Comparison of ENCODE assay signal across 11 cellular contexts in genomic region chr16:48393843-48394703, GRCh38. TPM values are rescaled to one million over a fixed set of nuclear protein-coding genes. Genes with fewer than 3 reads are reported as not detected.
DNase-seq lines count a peak whose midpoint lies in the region; ATAC-seq, FAIRE-seq and TF ChIP-seq lines count a peak whose summit lies in the region.
"Had no signal": no experiment of that assay in that cellular context is flagged by ENCODE, and none has a peak within 500 bp of the region (broad histone marks: within the 10 kb centered on the region; RNA-seq: fewer than 3 reads in every experiment).

No MANE protein-coding gene starts in this region.

- ATAC-seq in GM21717 (IDR thresholded peaks at IDR 0.05; ENCODE audit: unreplicated experiment): no peak

- H3K36me3 ChIP-seq in duodenal mucosa (ENCODE audit: control insufficient read depth in 1 of 2, insufficient read depth in 2 of 2, low read length in 2 of 2): no peaks in the 10 kb centered on the region
- H3K36me3 ChIP-seq in spleen: no peaks in the 10 kb centered on the region

- no peaks in the 10 kb centered on the region for H3K9me3 Mint-ChIP-seq in mesothelial cell of epicardium
- H3K9me3 Mint-ChIP-seq: CD4-positive, alpha-beta memory T cell had no signal

- peak overlapping the region; percentile 7 for H3K27ac Mint-ChIP-seq in mesothelial cell of epicardium

- TF ChIP-seq POLR2A in spleen (IDR thresholded peaks at IDR 0.05): no peak

- no peaks in the 10 kb centered on the region for H3K27me3 Mint-ChIP-seq in mesothelial cell of epicardium (ENCODE audit: low read depth)
- H3K27me3 Mint-ChIP-seq: CD4-positive, alpha-beta memory T cell had no signal

- TF ChIP-seq CTCF in mesothelial cell of epicardium (IDR thresholded peaks at IDR 0.05; ENCODE audit: unreplicated experiment): no peak
- no peak for TF ChIP-seq CTCF in spleen (IDR thresholded peaks at IDR 0.05 in 8 of 11, conservative IDR thresholded peaks at IDR 0.05 in 3 of 11)

- H3K9me3 ChIP-seq in duodenal mucosa (ENCODE audit: control insufficient read depth in 1 of 2, low read length in 2 of 2) (no peaks in the 10 kb centered on the region), spleen (no peaks in the 10 kb centered on the region)

- H3K9ac ChIP-seq in duodenal mucosa (ENCODE audit: low read depth in 1 of 2, low read length in 2 of 2): no peak overlapping the region

- H3K4me3 ChIP-seq in duodenal mucosa (ENCODE audit: low read depth in 1 of 2, low read length in 2 of 2): no peak overlapping the region
- no peak overlapping the region for H3K4me3 ChIP-seq in spleen

- H3K36me3 Mint-ChIP-seq in mesothelial cell of epicardium: no peaks in the 10 kb centered on the region
- H3K36me3 Mint-ChIP-seq: CD4-positive, alpha-beta memory T cell had no signal

- peaks cover 0 to 5% of the 10 kb centered on the region in 2 donors for H3K4me1 ChIP-seq in duodenal mucosa (ENCODE audit: control insufficient read depth in 1 of 2, insufficient read depth in 2 of 2, low read length in 2 of 2)
- H3K4me1 ChIP-seq in spleen: no peaks in the 10 kb centered on the region

- peaks cover 11% of the 10 kb centered on the region for H3K4me1 Mint-ChIP-seq in mesothelial cell of epicardium

- 80 to 88% (median 83%) methylated on average over 17 of the region's 17 CpGs for WGBS in spleen, 5 donors

- peak overlapping the region; percentile 10 for H3K27ac ChIP-seq in duodenal mucosa (ENCODE audit: low read depth, low read length)
- no peak overlapping the region for H3K27ac ChIP-seq in spleen
- H3K27ac ChIP-seq: HL-60 had no signal

- peak; percentile 17 for DNase-seq in stimulated activated CD4-positive, alpha-beta T cell treated with anti-CD3 and anti-CD28 coated beads, Interleukin-15, amount 100 ng/mL, for 24 hours
- no peak for DNase-seq in stimulated activated CD4-positive, alpha-beta T cell treated with anti-CD3 and anti-CD28 coated beads, Interleukin-4, amount 100 ng/mL, for 24 hours
- DNase-seq in mesothelial cell of epicardium (ENCODE audit: low spot score in 2 of 2, unreplicated experiment in 2 of 2): no peak
- DNase-seq in urothelium cell line (ENCODE audit: low spot score): no peak
- no peak for DNase-seq in H4 (ENCODE audit: low spot score)
- no peak for DNase-seq in spleen
- DNase-seq: CD4-positive, alpha-beta memory T cell; NK-92 treated with Interleukin-12 subunit alpha and Interleukin-12 subunit beta, amount 100 ng/mL, for 24 hours had no signal

- intact Hi-C loops in spleen (cut with DNase I; ENCODE audit: low total_unique reads): no loop called here

- FAIRE-seq in urothelium cell line (lab: Jason Lieb, UNC): peak; percentile 55

- no peak overlapping the region for H3K4me3 Mint-ChIP-seq in mesothelial cell of epicardium
- H3K4me3 Mint-ChIP-seq: CD4-positive, alpha-beta memory T cell had no signal

- no peaks in the 10 kb centered on the region for H3K27me3 ChIP-seq in duodenal mucosa (ENCODE audit: control insufficient read depth in 1 of 2, insufficient read depth in 2 of 2, low read length in 2 of 2)
- H3K27me3 ChIP-seq in spleen (replicated peaks in 1 of 7): no peaks in the 10 kb centered on the region

RNA-seq across cellular contexts. Expression of gene SIAH1, which starts 8.9 kb away (rescaled TPM):
- 41.5 to 44.0 TPM (median 43.8 TPM) in 3 replicates for total RNA-seq in mesothelial cell of epicardium
- total RNA-seq in H4 (2014; rRNA removed; shearing (Covaris generic)): 38.3 and 41.1 TPM in 2 replicates
- 10 to 100 TPM; 22.6 to 32.6 (median 27.6) TPM for total RNA-seq in spleen
- polyA plus RNA-seq in spleen: 10 to 100 TPM; 11.9 to 17.0 (median 16.0) TPM
